ENCODE assay signal across 8 cellular contexts in the genomic region with DNA sequence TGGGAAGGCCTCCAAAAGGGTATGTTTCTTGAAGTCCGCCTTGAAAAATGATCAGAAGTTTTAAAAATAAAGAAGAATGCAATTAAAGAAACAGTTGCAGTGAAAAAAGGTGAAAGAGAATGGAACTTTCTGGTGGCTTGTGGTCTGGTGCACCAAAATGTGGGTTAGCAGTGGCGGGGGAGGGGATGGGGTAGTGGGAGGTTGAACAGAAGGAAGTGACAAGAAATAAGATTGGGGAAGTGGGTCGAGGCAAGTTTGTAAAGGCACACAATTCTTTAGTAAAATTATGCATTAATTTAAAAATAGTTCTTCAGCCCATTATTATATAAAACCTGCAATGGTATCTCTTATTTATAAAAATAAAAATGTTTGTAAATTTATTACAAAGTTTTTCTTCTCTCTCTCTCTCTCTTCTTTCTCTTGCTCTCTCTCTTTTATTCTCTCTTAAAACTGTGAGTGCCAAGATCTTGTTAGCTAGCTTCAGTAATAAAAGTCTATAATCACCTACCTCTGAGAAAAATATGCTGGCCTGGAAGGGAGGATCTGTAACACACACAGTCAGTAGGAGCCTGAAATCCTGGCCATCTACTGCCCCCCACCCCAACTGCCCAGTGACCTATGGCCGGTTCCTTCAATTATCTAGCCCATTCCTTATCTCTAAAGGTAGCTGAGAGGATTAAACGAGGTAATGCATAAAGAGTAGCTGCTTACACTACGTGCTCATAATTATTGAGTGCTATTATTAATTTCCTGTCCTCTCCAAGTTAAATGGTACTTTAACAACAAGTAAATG. TPM values are rescaled to one million over a fixed set of nuclear protein-coding genes. Genes with fewer than 3 reads are reported as not detected.
A peak's percentile ranks its signal among the peaks of the same experiment; 100 is the strongest.
DNase-seq lines count a peak whose midpoint lies in the region; ATAC-seq and TF ChIP-seq lines count a peak whose summit lies in the region.

No MANE protein-coding gene starts in this region.

- H3K4me1 ChIP-seq in left ventricle myocardium inferior (no peaks in the 10 kb centered on the region), uterus (no peaks in the 10 kb centered on the region)

- ATAC-seq in HG03439 (IDR thresholded peaks at IDR 0.05; ENCODE audit: unreplicated experiment) (no peak), HG02981 (IDR thresholded peaks at IDR 0.05; ENCODE audit: unreplicated experiment) (no peak)

- TF ChIP-seq CTCF in left ventricle myocardium inferior (IDR thresholded peaks at IDR 0.05; ENCODE audit: borderline replicate concordance) (no peak), uterus (IDR thresholded peaks at IDR 0.05) (no peak)

- H3K27me3 ChIP-seq in left ventricle myocardium inferior (ENCODE audit: low read depth) (peaks cover 16% of the 10 kb centered on the region), uterus (no peaks in the 10 kb centered on the region)

- no peak for TF ChIP-seq POLR2A in uterus (IDR thresholded peaks at IDR 0.05)

- H3K9me3 ChIP-seq in left ventricle myocardium inferior (replicated peaks) = no peaks in the 10 kb centered on the region
- H3K9me3 ChIP-seq in uterus = no peaks in the 10 kb centered on the region

- intact Hi-C loops in left ventricle myocardium inferior (cut with micrococcal nuclease) (no loop called here), uterus (cut with DNase I; ENCODE audit: low total_unique reads) (no loop called here)

- H3K36me3 ChIP-seq in left ventricle myocardium inferior (no peaks in the 10 kb centered on the region), uterus (no peaks in the 10 kb centered on the region)

- H3K4me3 ChIP-seq in Jurkat, Clone E6-1 (ENCODE audit: low read length) = peak overlapping the region; percentile 82
- peak overlapping the region; percentile 43 for H3K4me3 ChIP-seq in left ventricle myocardium inferior
- no peak overlapping the region for H3K4me3 ChIP-seq in uterus

- DNase-seq in Jurkat, Clone E6-1 (ENCODE audit: low read depth, low spot score) = peak; percentile 89
- DNase-seq in activated CD4-positive, alpha-beta T cell treated with anti-CD3 and anti-CD28 coated beads, Interleukin-2, amount 50 U/mL, for 48 hours = peak; percentile 78 to 82
- peak; percentile 59 for DNase-seq in left ventricle myocardium inferior
- peak; percentile 42 for DNase-seq in stimulated activated CD8-positive, alpha-beta memory T cell treated with anti-CD3 and anti-CD28 coated beads, Interleukin-15, amount 100 ng/mL, for 24 hours (ENCODE audit: low read depth)
- DNase-seq in uterus = no peak
- DNase-seq in cerebellar cortex (ENCODE audit: low spot score) = no peak

- H3K27ac ChIP-seq in left ventricle myocardium inferior (replicated peaks) (peak overlapping the region; percentile 27), uterus (no peak overlapping the region)

RNA-seq across cellular contexts. Expression of a gene that starts 2.2 kb away (rescaled TPM):
- 646 TPM for polyA plus RNA-seq in Jurkat, Clone E6-1 (2012; ENCODE audit: insufficient read depth, insufficient read length)
- total RNA-seq in left ventricle myocardium inferior (14.1 TPM), uterus (10 to 100 TPM; 17.3 to 34.8 (median 24.7) TPM)

RNA-seq across cellular contexts. Expression of a gene that starts 32.0 kb away (rescaled TPM):
- 0.55 TPM for polyA plus RNA-seq in Jurkat, Clone E6-1 (2012; ENCODE audit: insufficient read depth, insufficient read length)
- total RNA-seq in left ventricle myocardium inferior (not detected), uterus (1 to 10 TPM in 1 of 4 donors, not detected in 3; 1.2 TPM)

Comparison
In these comparisons a context has a peak if more than half of its experiments do, and no peak if none do; other contexts are left out.
1. DNase-seq: peak in Jurkat, Clone E6-1 (single experiment), activated CD4-positive, alpha-beta T cell treated with anti-CD3 and anti-CD28 coated beads, Interleukin-2, amount 50 U/mL, for 48 hours (2 of 2), left ventricle myocardium inferior (single experiment) and stimulated activated CD8-positive, alpha-beta memory T cell treated with anti-CD3 and anti-CD28 coated beads, Interleukin-15, amount 100 ng/mL, for 24 hours (single experiment); none in uterus (0 of 2) and cerebellar cortex (single experiment).
2. H3K4me3 ChIP-seq: peak in Jurkat, Clone E6-1 (single experiment) and left ventricle myocardium inferior (single experiment); none in uterus (0 of 2).